Comparison of ENCODE assay signal across 8 cellular contexts in genomic region chr6:32842690-32843089, GRCh38. TPM values are rescaled to one million over a fixed set of nuclear protein-coding genes. Genes with fewer than 3 reads are reported as not detected.
A peak's percentile ranks its signal among the peaks of the same experiment; 100 is the strongest.
DNase-seq lines count a peak whose midpoint lies in the region; ATAC-seq, FAIRE-seq and TF ChIP-seq lines count a peak whose summit lies in the region.

No MANE protein-coding gene starts in this region.

- peaks cover 43% of the 10 kb centered on the region for H3K79me2 ChIP-seq in MM.1S (ENCODE audit: low read length)
- no peaks in the 10 kb centered on the region for H3K79me2 ChIP-seq in parathyroid adenoma

- H3K27ac Mint-ChIP-seq in Caco-2 (ENCODE audit: unreplicated experiment): no peak overlapping the region
- peak overlapping the region; percentile 98 to 100 for H3K27ac Mint-ChIP-seq in effector memory CD8-positive, alpha-beta T cell

- DNase-seq in Caco-2 (no peak), MM.1S (no peak), RCC 7860 (ENCODE audit: low spot score) (no peak), NCI-H187 treated with DMSO at 0.1 percent for 48 hours (lab: John Stamatoyannopoulos, UW) (no peak), mesenteric fat pad (ENCODE audit: low spot score) (no peak)
- no peak for DNase-seq in effector memory CD8-positive, alpha-beta T cell
- DNase-seq in stimulated activated CD4-positive, alpha-beta T cell treated with anti-CD3 and anti-CD28 coated beads, Interleukin-4, amount 100 ng/mL, for 4 hours: no peak

- peaks cover 27% of the 10 kb centered on the region for H3F3A ChIP-seq in MM.1S (ENCODE audit: insufficient read depth, low read length)

- POLR2A ChIA-PET in Caco-2 (lab: Charles Lee): interaction anchor here (0.5 kb wide), 1 partner anchor 15 kb away, joined by 5 read pairs; no protein-coding TSS in a partner anchor

- no peak for TF ChIP-seq CTCF in Caco-2 (IDR thresholded peaks at IDR 0.05; ENCODE audit: insufficient read depth in 1 of 2, low read depth in 1 of 2, low read length in 1 of 2, severe bottlenecking in 1 of 2, unreplicated experiment in 1 of 2)
- no peak for TF ChIP-seq CTCF in MM.1S (IDR thresholded peaks at IDR 0.05; ENCODE audit: low read length)
- TF ChIP-seq CTCF in parathyroid adenoma (IDR thresholded peaks at IDR 0.05): no peak

- ATAC-seq in effector memory CD8-positive, alpha-beta T cell (replicated peaks): no peak

- no peak overlapping the region for H3K4me3 ChIP-seq in Caco-2 (ENCODE audit: low read depth, low read length)
- no peak overlapping the region for H3K4me3 ChIP-seq in MM.1S (ENCODE audit: low read length)
- H3K4me3 ChIP-seq in parathyroid adenoma (ENCODE audit: low read depth, low read length): no peak overlapping the region

- H3K9ac ChIP-seq in MM.1S (ENCODE audit: low read length) (no peak overlapping the region), parathyroid adenoma (no peak overlapping the region)

- no peak overlapping the region for H3K27ac ChIP-seq in MM.1S (ENCODE audit: low read length)
- peak overlapping the region; percentile 87 for H3K27ac ChIP-seq in parathyroid adenoma

- no peaks in the 10 kb centered on the region for H3K9me2 ChIP-seq in MM.1S (replicated peaks; ENCODE audit: insufficient read depth, low read length)

- H3K27me3 ChIP-seq in Caco-2 (replicated peaks; ENCODE audit: control insufficient read depth, insufficient read depth, low read length): no peaks in the 10 kb centered on the region; the same call in 1 of the 2 replicates
- H3K27me3 ChIP-seq in MM.1S (replicated peaks; ENCODE audit: insufficient read depth, low read length): no peaks in the 10 kb centered on the region
- no peaks in the 10 kb centered on the region for H3K27me3 ChIP-seq in parathyroid adenoma (ENCODE audit: control insufficient read depth, insufficient read depth, low read length)

- H2AFZ ChIP-seq in MM.1S (ENCODE audit: low read length): no peak overlapping the region
- H2AFZ ChIP-seq in parathyroid adenoma: no peak overlapping the region

- H3K36me3 ChIP-seq in Caco-2 (ENCODE audit: control insufficient read depth, insufficient read depth, low read length): no peaks in the 10 kb centered on the region
- H3K36me3 ChIP-seq in MM.1S (replicated peaks; ENCODE audit: insufficient read depth, low read length): no peaks in the 10 kb centered on the region
- no peaks in the 10 kb centered on the region for H3K36me3 ChIP-seq in parathyroid adenoma (ENCODE audit: control insufficient read depth, insufficient read depth, low read length)

- H3K9me3 ChIP-seq in Caco-2 (no peaks in the 10 kb centered on the region), MM.1S (replicated peaks; ENCODE audit: insufficient read depth, low read length) (no peaks in the 10 kb centered on the region), parathyroid adenoma (ENCODE audit: control insufficient read depth, low read length) (no peaks in the 10 kb centered on the region)

- peak overlapping the region; percentile 72 for H3K4me3 Mint-ChIP-seq in Caco-2 (ENCODE audit: unreplicated experiment)
- H3K4me3 Mint-ChIP-seq in effector memory CD8-positive, alpha-beta T cell: peak overlapping the region; percentile 99 to 100

- intact Hi-C loops in Caco-2 (cut with micrococcal nuclease; ENCODE audit: unreplicated experiment): no loop called here

- peaks cover 5% of the 10 kb centered on the region for H3K4me1 Mint-ChIP-seq in Caco-2 (ENCODE audit: low read depth, unreplicated experiment)
- peaks cover 62 to 67% of the 10 kb centered on the region in 2 donors for H3K4me1 Mint-ChIP-seq in effector memory CD8-positive, alpha-beta T cell (ENCODE audit: low read depth in 2 of 2)

- H3K36me3 Mint-ChIP-seq in Caco-2 (ENCODE audit: insufficient read depth, unreplicated experiment): peaks cover 10% of the 10 kb centered on the region
- H3K36me3 Mint-ChIP-seq in effector memory CD8-positive, alpha-beta T cell (ENCODE audit: insufficient read depth): peaks cover 84% of the 10 kb centered on the region

- peaks cover 3% of the 10 kb centered on the region for H3K4me1 ChIP-seq in Caco-2
- peaks cover 21% of the 10 kb centered on the region for H3K4me1 ChIP-seq in MM.1S (ENCODE audit: low read length)
- no peaks in the 10 kb centered on the region for H3K4me1 ChIP-seq in parathyroid adenoma

- BruUV-seq in Caco-2 (replicated peaks; lab: Mats Ljungman, UMichigan): no TSS peak

- no peak for FAIRE-seq in RCC 7860 (lab: Jason Lieb, UNC)

- CTCF ChIA-PET in Caco-2 (lab: Charles Lee): interaction anchor here (0.8 to 1.9 kb wide), 2 partner anchors 11 to 25 kb away, joined by 3 to 5 read pairs; partner anchors contain the start of genes PSMB9 and TAP1

- H4K20me1 ChIP-seq in MM.1S (ENCODE audit: insufficient read depth, low read length): no peaks in the 10 kb centered on the region

- H3K4me2 ChIP-seq in MM.1S (ENCODE audit: low read depth, low read length) (peak overlapping the region; percentile 82; the same call in 1 of the 2 replicates), parathyroid adenoma (ENCODE audit: low read length) (peak overlapping the region; percentile 90)

- H3K9me3 Mint-ChIP-seq in Caco-2 (ENCODE audit: unreplicated experiment): no peaks in the 10 kb centered on the region
- no peaks in the 10 kb centered on the region for H3K9me3 Mint-ChIP-seq in effector memory CD8-positive, alpha-beta T cell

- no peaks in the 10 kb centered on the region for H3K27me3 Mint-ChIP-seq in Caco-2 (ENCODE audit: insufficient read depth, unreplicated experiment)
- H3K27me3 Mint-ChIP-seq in effector memory CD8-positive, alpha-beta T cell: no peaks in the 10 kb centered on the region

RNA-seq across cellular contexts. Expression of gene PSMB8, which starts 1.2 kb away (rescaled TPM):
- total RNA-seq in Caco-2 (2022) (3.7 and 3.9 TPM in 2 replicates), mesenteric fat pad (46.4 TPM)

RNA-seq across cellular contexts. Expression of gene TAP2, which starts 4.2 kb away (rescaled TPM):
- total RNA-seq in Caco-2 (2022) (10.3 and 11.9 TPM in 2 replicates), mesenteric fat pad (45.8 TPM)

RNA-seq across cellular contexts. Expression of gene TAP1, which starts 10.8 kb away (rescaled TPM):
- 2.4 and 3.7 TPM in 2 replicates for total RNA-seq in Caco-2 (2022)
- total RNA-seq in mesenteric fat pad: 41.6 TPM

RNA-seq across cellular contexts. Expression of gene PSMB9, which starts 11.3 kb away (rescaled TPM):
- 1.3 TPM in 1 of 2 replicates, not detected in the other for total RNA-seq in Caco-2 (2022)
- total RNA-seq in mesenteric fat pad: 28.9 TPM

RNA-seq across cellular contexts. Expression of gene HLA-DOB, which starts 25.9 kb away (rescaled TPM):
- total RNA-seq in Caco-2 (2022): 0.61 and 0.65 TPM in 2 replicates
- not detected for total RNA-seq in mesenteric fat pad
